ENCODE assay signal across 1 cellular context in genomic region chr17:65278820-65279184, GRCh38.
TF ChIP-seq lines count a peak whose summit lies in the region.

No MANE protein-coding gene starts in this region.

TF ChIP-seq in SK-N-SH treated with all-trans-retinoic acid at 6 μM for 48 hours, 23 proteins besides CTCF, POLR2A, EP300 and RAD21 (continued from another document):
- TF ChIP-seq, protein P1, sequence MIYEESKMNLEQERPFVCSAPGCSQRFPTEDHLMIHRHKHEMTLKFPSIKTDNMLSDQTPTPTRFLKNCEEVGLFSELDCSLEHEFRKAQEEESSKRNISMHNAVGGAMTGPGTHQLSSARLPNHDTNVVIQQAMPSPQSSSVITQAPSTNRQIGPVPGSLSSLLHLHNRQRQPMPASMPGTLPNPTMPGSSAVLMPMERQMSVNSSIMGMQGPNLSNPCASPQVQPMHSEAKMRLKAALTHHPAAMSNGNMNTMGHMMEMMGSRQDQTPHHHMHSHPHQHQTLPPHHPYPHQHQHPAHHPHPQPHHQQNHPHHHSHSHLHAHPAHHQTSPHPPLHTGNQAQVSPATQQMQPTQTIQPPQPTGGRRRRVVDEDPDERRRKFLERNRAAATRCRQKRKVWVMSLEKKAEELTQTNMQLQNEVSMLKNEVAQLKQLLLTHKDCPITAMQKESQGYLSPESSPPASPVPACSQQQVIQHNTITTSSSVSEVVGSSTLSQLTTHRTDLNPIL (CRISPR knock-in tag; IDR thresholded peaks at IDR 0.05; ENCODE audit: low read depth), result no peak
- no peak for TF ChIP-seq POU6F1 (CRISPR knock-in tag; IDR thresholded peaks at IDR 0.05; ENCODE audit: borderline replicate concordance, low read depth)
- no peak for TF ChIP-seq BACH2 (CRISPR knock-in tag; IDR thresholded peaks at IDR 0.05; ENCODE audit: borderline replicate concordance)
- no peak for TF ChIP-seq ZC3H10 (CRISPR knock-in tag; IDR thresholded peaks at IDR 0.05)
- TF ChIP-seq PPARA (CRISPR knock-in tag; IDR thresholded peaks at IDR 0.05; ENCODE audit: borderline replicate concordance), result no peak
- TF ChIP-seq TOX (CRISPR knock-in tag; IDR thresholded peaks at IDR 0.05; ENCODE audit: borderline replicate concordance), result no peak
